In genomic region chr3:181796641-181797040, GRCh38 we compare ENCODE assay signal across 29 cellular contexts.
"Had no signal": no experiment of that assay in that cellular context is flagged by ENCODE, and none has a peak within 500 bp of the region (broad histone marks: within the 10 kb centered on the region; RNA-seq: fewer than 3 reads in every experiment).

No MANE protein-coding gene starts in this region.

- H3K27ac ChIP-seq: epithelial cell of prostate, foreskin keratinocyte, gastroesophageal sphincter, heart left ventricle, hepatocyte, lower lobe of right lung, parathyroid adenoma, right lobe of liver, suprapubic skin, transverse colon, upper lobe of right lung, uterus had no signal

- ATAC-seq: effector memory CD8-positive, alpha-beta T cell; esophagus mucosa; foreskin keratinocyte; gastroesophageal sphincter; heart left ventricle; left colon; left ventricle myocardium superior; lower lobe of right lung; natural killer cell; right lobe of liver; stimulated activated naive CD8-positive, alpha-beta T cell treated with anti-CD3 and anti-CD28 coated beads, Interleukin-15, amount 100 ng/mL, for 72 hours; upper lobe of right lung had no signal

- H3K4me3 ChIP-seq: gastroesophageal sphincter, heart left ventricle, hepatocyte, lower lobe of right lung, right lobe of liver, suprapubic skin, transverse colon, upper lobe of right lung, uterus had no signal

- H3K27me3 ChIP-seq: foreskin keratinocyte, gastroesophageal sphincter, heart left ventricle, hepatocyte, right lobe of liver, suprapubic skin, transverse colon, upper lobe of right lung, uterus had no signal

- H3K9me3 ChIP-seq: gastroesophageal sphincter, heart left ventricle, lower lobe of right lung, right lobe of liver, suprapubic skin, transverse colon, upper lobe of right lung, uterus had no signal

- H3K27ac Mint-ChIP-seq: effector memory CD8-positive, alpha-beta T cell; immature natural killer cell; memory B cell; natural killer cell; progenitor cell of endocrine pancreas; stimulated activated naive CD8-positive, alpha-beta T cell treated with anti-CD3 and anti-CD28 coated beads, Interleukin-15, amount 100 ng/mL, for 72 hours had no signal

- H3K36me3 Mint-ChIP-seq: immature natural killer cell, memory B cell, natural killer cell had no signal

- H3K4me3 Mint-ChIP-seq: effector memory CD8-positive, alpha-beta T cell; immature natural killer cell; memory B cell; natural killer cell; stimulated activated naive CD8-positive, alpha-beta T cell treated with anti-CD3 and anti-CD28 coated beads, Interleukin-15, amount 100 ng/mL, for 72 hours had no signal

- H3K9ac ChIP-seq: parathyroid adenoma had no signal

- H3K4me1 Mint-ChIP-seq: immature natural killer cell; memory B cell; natural killer cell; stimulated activated naive CD8-positive, alpha-beta T cell treated with anti-CD3 and anti-CD28 coated beads, Interleukin-15, amount 100 ng/mL, for 72 hours had no signal

- DNase-seq: cortex of kidney; effector memory CD8-positive, alpha-beta T cell; foreskin keratinocyte; heart left ventricle; immature natural killer cell; islet precursor cell; kidney glomerular epithelial cell; left colon; left ventricle myocardium superior; lower lobe of right lung; natural killer cell; right lobe of liver; small intestine; stimulated activated CD4-positive, alpha-beta T cell treated with anti-CD3 and anti-CD28 coated beads, Interleukin-15, amount 100 ng/mL, for 24 hours; stimulated activated CD4-positive, alpha-beta T cell treated with anti-CD3 and anti-CD28 coated beads, Interleukin-2, amount 100 ng/mL, for 48 hours; stimulated activated CD8-positive, alpha-beta memory T cell treated with anti-CD3 and anti-CD28 coated beads, Interleukin-4, amount 100 ng/mL, for 48 hours; stimulated activated naive CD4-positive, alpha-beta T cell; stimulated activated naive CD8-positive, alpha-beta T cell treated with anti-CD3 and anti-CD28 coated beads, Interleukin-15, amount 100 ng/mL, for 72 hours; transverse colon; upper lobe of right lung; uterus had no signal

- H3K9me3 Mint-ChIP-seq: effector memory CD8-positive, alpha-beta T cell; memory B cell; natural killer cell; stimulated activated naive CD8-positive, alpha-beta T cell treated with anti-CD3 and anti-CD28 coated beads, Interleukin-15, amount 100 ng/mL, for 72 hours had no signal

- H3K27me3 Mint-ChIP-seq: effector memory CD8-positive, alpha-beta T cell; stimulated activated naive CD8-positive, alpha-beta T cell treated with anti-CD3 and anti-CD28 coated beads, Interleukin-15, amount 100 ng/mL, for 72 hours had no signal

- H3K4me1 ChIP-seq: foreskin keratinocyte, gastroesophageal sphincter, heart left ventricle, lower lobe of right lung, parathyroid adenoma, right lobe of liver, suprapubic skin, transverse colon, upper lobe of right lung, uterus had no signal

- H3K36me3 ChIP-seq: gastroesophageal sphincter, heart left ventricle, lower lobe of right lung, right lobe of liver, suprapubic skin, transverse colon, upper lobe of right lung, uterus had no signal
